1 cellular context compared by ENCODE assay signal in the genomic region with DNA sequence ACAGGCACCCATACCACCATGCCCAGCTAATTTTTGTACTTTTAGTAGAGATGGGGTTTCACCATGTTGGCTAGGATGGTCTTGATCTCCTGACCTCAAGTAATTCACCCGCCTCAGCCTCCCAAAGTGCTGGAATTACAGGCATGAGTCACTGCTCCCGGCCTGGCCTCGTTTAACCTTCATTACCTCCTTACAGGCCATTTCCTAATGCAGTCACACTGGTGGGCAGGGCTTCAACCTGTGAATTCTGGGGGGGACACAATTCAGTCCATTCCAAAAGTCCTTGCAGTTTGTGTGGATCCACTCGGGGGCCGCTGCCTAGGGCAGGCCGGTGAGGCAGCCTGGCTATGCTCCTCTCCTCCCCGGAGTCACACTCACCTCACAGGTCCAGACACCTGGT.
TF ChIP-seq lines count a peak whose summit lies in the region.

No MANE protein-coding gene starts in this region.

TF ChIP-seq in HepG2, 621 proteins besides CTCF, POLR2A, EP300 and RAD21 (continued from another document):
- TF ChIP-seq MAFF (IDR thresholded peaks at IDR 0.05; ENCODE audit: low read depth, low read length) = no peak
- TF ChIP-seq, protein P1, sequence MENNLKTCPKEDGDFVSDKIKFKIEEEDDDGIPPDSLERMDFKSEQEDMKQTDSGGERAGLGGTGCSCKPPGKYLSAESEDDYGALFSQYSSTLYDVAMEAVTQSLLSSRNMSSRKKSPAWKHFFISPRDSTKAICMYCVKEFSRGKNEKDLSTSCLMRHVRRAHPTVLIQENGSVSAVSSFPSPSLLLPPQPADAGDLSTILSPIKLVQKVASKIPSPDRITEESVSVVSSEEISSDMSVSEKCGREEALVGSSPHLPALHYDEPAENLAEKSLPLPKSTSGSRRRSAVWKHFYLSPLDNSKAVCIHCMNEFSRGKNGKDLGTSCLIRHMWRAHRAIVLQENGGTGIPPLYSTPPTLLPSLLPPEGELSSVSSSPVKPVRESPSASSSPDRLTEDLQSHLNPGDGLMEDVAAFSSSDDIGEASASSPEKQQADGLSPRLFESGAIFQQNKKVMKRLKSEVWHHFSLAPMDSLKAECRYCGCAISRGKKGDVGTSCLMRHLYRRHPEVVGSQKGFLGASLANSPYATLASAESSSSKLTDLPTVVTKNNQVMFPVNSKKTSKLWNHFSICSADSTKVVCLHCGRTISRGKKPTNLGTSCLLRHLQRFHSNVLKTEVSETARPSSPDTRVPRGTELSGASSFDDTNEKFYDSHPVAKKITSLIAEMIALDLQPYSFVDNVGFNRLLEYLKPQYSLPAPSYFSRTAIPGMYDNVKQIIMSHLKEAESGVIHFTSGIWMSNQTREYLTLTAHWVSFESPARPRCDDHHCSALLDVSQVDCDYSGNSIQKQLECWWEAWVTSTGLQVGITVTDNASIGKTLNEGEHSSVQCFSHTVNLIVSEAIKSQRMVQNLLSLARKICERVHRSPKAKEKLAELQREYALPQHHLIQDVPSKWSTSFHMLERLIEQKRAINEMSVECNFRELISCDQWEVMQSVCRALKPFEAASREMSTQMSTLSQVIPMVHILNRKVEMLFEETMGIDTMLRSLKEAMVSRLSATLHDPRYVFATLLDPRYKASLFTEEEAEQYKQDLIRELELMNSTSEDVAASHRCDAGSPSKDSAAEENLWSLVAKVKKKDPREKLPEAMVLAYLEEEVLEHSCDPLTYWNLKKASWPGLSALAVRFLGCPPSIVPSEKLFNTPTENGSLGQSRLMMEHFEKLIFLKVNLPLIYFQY (CRISPR knock-in tag; IDR thresholded peaks at IDR 0.05; ENCODE audit: borderline replicate concordance) = no peak
- TF ChIP-seq ZNF331 (CRISPR knock-in tag; IDR thresholded peaks at IDR 0.05) = no peak
- no peak for TF ChIP-seq ZNF782 (CRISPR knock-in tag; IDR thresholded peaks at IDR 0.05; ENCODE audit: borderline replicate concordance)
- peak; percentile 50; the same call in 1 of the 2 replicates for TF ChIP-seq RXRA (CRISPR knock-in tag; IDR thresholded peaks at IDR 0.05)
- TF ChIP-seq, protein P2, sequence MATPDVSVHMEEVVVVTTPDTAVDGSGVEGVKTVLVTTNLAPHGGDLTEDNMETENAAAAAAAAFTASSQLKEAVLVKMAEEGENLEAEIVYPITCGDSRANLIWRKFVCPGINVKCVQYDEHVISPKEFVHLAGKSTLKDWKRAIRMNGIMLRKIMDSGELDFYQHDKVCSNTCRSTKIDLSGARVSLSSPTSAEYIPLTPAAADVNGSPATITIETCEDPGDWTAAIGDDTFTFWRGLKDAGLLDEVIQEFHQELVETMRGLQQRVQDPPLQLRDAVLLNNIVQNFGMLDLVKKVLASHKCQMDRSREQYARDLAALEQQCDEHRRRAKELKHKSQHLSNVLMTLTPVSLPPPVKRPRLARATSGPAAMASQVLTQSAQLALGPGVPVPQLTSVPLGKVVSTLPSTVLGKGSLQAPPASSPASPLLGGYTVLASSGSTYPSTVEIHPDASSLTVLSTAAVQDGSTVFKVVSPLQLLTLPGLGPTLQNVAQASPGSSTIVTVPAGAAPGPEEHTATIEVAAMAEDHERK (CRISPR knock-in tag; IDR thresholded peaks at IDR 0.05; ENCODE audit: low read depth) = no peak
- TF ChIP-seq REPIN1 (CRISPR knock-in tag; IDR thresholded peaks at IDR 0.05; ENCODE audit: borderline replicate concordance, low read depth) = no peak
- no peak for TF ChIP-seq ZSCAN29 (CRISPR knock-in tag; conservative IDR thresholded peaks at IDR 0.05)
- TF ChIP-seq, protein P3, sequence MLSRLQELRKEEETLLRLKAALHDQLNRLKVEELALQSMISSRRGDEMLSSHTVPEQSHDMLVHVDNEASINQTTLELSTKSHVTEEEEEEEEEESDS (CRISPR knock-in tag; IDR thresholded peaks at IDR 0.05; ENCODE audit: borderline replicate concordance) = no peak
- TF ChIP-seq, protein P4, sequence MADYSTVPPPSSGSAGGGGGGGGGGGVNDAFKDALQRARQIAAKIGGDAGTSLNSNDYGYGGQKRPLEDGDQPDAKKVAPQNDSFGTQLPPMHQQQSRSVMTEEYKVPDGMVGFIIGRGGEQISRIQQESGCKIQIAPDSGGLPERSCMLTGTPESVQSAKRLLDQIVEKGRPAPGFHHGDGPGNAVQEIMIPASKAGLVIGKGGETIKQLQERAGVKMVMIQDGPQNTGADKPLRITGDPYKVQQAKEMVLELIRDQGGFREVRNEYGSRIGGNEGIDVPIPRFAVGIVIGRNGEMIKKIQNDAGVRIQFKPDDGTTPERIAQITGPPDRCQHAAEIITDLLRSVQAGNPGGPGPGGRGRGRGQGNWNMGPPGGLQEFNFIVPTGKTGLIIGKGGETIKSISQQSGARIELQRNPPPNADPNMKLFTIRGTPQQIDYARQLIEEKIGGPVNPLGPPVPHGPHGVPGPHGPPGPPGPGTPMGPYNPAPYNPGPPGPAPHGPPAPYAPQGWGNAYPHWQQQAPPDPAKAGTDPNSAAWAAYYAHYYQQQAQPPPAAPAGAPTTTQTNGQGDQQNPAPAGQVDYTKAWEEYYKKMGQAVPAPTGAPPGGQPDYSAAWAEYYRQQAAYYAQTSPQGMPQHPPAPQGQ (CRISPR knock-in tag; IDR thresholded peaks at IDR 0.05; ENCODE audit: borderline replicate concordance) = no peak
- TF ChIP-seq, protein P5, sequence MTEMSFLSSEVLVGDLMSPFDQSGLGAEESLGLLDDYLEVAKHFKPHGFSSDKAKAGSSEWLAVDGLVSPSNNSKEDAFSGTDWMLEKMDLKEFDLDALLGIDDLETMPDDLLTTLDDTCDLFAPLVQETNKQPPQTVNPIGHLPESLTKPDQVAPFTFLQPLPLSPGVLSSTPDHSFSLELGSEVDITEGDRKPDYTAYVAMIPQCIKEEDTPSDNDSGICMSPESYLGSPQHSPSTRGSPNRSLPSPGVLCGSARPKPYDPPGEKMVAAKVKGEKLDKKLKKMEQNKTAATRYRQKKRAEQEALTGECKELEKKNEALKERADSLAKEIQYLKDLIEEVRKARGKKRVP (CRISPR knock-in tag; IDR thresholded peaks at IDR 0.05) = no peak
- TF ChIP-seq NBN (conservative IDR thresholded peaks at IDR 0.05) = no peak
- no peak for TF ChIP-seq ZFP82 (CRISPR knock-in tag; IDR thresholded peaks at IDR 0.05; ENCODE audit: borderline replicate concordance)
- TF ChIP-seq NR2F1 (CRISPR knock-in tag; IDR thresholded peaks at IDR 0.05) = 0 out of 4 replicates have a peak, but pooled peaks of 1 of the 2 experiments have one; percentile 12
- no peak for TF ChIP-seq MAZ (IDR thresholded peaks at IDR 0.05; ENCODE audit: borderline replicate concordance, low read depth, low read length)
- no peak for TF ChIP-seq MAZ (CRISPR knock-in tag; IDR thresholded peaks at IDR 0.05; ENCODE audit: low read depth)
- TF ChIP-seq, protein P6, sequence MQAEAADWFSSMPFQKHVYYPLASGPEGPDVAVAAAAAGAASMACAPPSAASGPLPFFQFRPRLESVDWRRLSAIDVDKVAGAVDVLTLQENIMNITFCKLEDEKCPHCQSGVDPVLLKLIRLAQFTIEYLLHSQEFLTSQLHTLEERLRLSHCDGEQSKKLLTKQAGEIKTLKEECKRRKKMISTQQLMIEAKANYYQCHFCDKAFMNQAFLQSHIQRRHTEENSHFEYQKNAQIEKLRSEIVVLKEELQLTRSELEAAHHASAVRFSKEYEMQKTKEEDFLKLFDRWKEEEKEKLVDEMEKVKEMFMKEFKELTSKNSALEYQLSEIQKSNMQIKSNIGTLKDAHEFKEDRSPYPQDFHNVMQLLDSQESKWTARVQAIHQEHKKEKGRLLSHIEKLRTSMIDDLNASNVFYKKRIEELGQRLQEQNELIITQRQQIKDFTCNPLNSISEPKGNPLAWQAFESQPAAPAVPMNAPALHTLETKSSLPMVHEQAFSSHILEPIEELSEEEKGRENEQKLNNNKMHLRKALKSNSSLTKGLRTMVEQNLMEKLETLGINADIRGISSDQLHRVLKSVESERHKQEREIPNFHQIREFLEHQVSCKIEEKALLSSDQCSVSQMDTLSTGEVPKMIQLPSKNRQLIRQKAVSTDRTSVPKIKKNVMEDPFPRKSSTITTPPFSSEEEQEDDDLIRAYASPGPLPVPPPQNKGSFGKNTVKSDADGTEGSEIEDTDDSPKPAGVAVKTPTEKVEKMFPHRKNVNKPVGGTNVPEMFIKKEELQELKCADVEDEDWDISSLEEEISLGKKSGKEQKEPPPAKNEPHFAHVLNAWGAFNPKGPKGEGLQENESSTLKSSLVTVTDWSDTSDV (CRISPR knock-in tag; IDR thresholded peaks at IDR 0.05) = no peak
- TF ChIP-seq MAF1 (CRISPR knock-in tag; IDR thresholded peaks at IDR 0.05; ENCODE audit: borderline replicate concordance) = no peak
- no peak for TF ChIP-seq ZNF841 (CRISPR knock-in tag; IDR thresholded peaks at IDR 0.05; ENCODE audit: borderline replicate concordance)
- TF ChIP-seq, protein P7, sequence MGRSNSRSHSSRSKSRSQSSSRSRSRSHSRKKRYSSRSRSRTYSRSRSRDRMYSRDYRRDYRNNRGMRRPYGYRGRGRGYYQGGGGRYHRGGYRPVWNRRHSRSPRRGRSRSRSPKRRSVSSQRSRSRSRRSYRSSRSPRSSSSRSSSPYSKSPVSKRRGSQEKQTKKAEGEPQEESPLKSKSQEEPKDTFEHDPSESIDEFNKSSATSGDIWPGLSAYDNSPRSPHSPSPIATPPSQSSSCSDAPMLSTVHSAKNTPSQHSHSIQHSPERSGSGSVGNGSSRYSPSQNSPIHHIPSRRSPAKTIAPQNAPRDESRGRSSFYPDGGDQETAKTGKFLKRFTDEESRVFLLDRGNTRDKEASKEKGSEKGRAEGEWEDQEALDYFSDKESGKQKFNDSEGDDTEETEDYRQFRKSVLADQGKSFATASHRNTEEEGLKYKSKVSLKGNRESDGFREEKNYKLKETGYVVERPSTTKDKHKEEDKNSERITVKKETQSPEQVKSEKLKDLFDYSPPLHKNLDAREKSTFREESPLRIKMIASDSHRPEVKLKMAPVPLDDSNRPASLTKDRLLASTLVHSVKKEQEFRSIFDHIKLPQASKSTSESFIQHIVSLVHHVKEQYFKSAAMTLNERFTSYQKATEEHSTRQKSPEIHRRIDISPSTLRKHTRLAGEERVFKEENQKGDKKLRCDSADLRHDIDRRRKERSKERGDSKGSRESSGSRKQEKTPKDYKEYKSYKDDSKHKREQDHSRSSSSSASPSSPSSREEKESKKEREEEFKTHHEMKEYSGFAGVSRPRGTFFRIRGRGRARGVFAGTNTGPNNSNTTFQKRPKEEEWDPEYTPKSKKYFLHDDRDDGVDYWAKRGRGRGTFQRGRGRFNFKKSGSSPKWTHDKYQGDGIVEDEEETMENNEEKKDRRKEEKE (IDR thresholded peaks at IDR 0.05) = no peak
- TF ChIP-seq RARG (CRISPR knock-in tag; IDR thresholded peaks at IDR 0.05; ENCODE audit: low read depth) = no peak
- no peak for TF ChIP-seq MAFG (CRISPR knock-in tag; IDR thresholded peaks at IDR 0.05)
- TF ChIP-seq ZNF672 (CRISPR knock-in tag; IDR thresholded peaks at IDR 0.05) = no peak
- TF ChIP-seq ZNF570 (CRISPR knock-in tag; IDR thresholded peaks at IDR 0.05; ENCODE audit: borderline replicate concordance) = no peak
- no peak for TF ChIP-seq NFE2 (CRISPR knock-in tag; IDR thresholded peaks at IDR 0.05)
- TF ChIP-seq KLF13 (CRISPR knock-in tag; IDR thresholded peaks at IDR 0.05) = no peak
- TF ChIP-seq, protein P8, sequence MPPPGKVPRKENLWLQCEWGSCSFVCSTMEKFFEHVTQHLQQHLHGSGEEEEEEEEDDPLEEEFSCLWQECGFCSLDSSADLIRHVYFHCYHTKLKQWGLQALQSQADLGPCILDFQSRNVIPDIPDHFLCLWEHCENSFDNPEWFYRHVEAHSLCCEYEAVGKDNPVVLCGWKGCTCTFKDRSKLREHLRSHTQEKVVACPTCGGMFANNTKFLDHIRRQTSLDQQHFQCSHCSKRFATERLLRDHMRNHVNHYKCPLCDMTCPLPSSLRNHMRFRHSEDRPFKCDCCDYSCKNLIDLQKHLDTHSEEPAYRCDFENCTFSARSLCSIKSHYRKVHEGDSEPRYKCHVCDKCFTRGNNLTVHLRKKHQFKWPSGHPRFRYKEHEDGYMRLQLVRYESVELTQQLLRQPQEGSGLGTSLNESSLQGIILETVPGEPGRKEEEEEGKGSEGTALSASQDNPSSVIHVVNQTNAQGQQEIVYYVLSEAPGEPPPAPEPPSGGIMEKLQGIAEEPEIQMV (CRISPR knock-in tag; IDR thresholded peaks at IDR 0.05; ENCODE audit: low read depth) = no peak
- TF ChIP-seq SP2 (CRISPR knock-in tag; IDR thresholded peaks at IDR 0.05) = no peak
- TF ChIP-seq ZNF775 (CRISPR knock-in tag; IDR thresholded peaks at IDR 0.05; ENCODE audit: borderline replicate concordance) = no peak
- peak; percentile 29; the same call in 1 of the 2 replicates for TF ChIP-seq RXRB (CRISPR knock-in tag; IDR thresholded peaks at IDR 0.05; ENCODE audit: borderline replicate concordance)
- no peak for TF ChIP-seq ZNF598 (CRISPR knock-in tag; IDR thresholded peaks at IDR 0.05; ENCODE audit: borderline replicate concordance)
- TF ChIP-seq FOSL2 (CRISPR knock-in tag; IDR thresholded peaks at IDR 0.05) = peak; percentile 75
- TF ChIP-seq, protein P9, sequence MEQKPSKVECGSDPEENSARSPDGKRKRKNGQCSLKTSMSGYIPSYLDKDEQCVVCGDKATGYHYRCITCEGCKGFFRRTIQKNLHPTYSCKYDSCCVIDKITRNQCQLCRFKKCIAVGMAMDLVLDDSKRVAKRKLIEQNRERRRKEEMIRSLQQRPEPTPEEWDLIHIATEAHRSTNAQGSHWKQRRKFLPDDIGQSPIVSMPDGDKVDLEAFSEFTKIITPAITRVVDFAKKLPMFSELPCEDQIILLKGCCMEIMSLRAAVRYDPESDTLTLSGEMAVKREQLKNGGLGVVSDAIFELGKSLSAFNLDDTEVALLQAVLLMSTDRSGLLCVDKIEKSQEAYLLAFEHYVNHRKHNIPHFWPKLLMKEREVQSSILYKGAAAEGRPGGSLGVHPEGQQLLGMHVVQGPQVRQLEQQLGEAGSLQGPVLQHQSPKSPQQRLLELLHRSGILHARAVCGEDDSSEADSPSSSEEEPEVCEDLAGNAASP (CRISPR knock-in tag; IDR thresholded peaks at IDR 0.05; ENCODE audit: borderline replicate concordance) = peak; percentile 57; the same call in 1 of the 2 replicates
- TF ChIP-seq ZNF251 (CRISPR knock-in tag; IDR thresholded peaks at IDR 0.05) = no peak
- TF ChIP-seq, protein P10, sequence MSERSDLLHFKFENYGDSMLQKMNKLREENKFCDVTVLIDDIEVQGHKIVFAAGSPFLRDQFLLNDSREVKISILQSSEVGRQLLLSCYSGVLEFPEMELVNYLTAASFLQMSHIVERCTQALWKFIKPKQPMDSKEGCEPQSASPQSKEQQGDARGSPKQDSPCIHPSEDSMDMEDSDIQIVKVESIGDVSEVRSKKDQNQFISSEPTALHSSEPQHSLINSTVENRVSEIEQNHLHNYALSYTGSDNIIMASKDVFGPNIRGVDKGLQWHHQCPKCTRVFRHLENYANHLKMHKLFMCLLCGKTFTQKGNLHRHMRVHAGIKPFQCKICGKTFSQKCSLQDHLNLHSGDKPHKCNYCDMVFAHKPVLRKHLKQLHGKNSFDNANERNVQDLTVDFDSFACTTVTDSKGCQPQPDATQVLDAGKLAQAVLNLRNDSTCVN (CRISPR knock-in tag; IDR thresholded peaks at IDR 0.05; ENCODE audit: borderline replicate concordance) = no peak
